ENCODE assay signal across 8 cellular contexts in genomic region chr2:45729753-45730512, GRCh38.
DNase-seq lines count a peak whose midpoint lies in the region; ATAC-seq and TF ChIP-seq lines count a peak whose summit lies in the region.

No MANE protein-coding gene starts in this region.

- DNase-seq in BE2C (no peak), GM19238 (ENCODE audit: insufficient read length, low spot score) (peak; percentile 25), RWPE2 (ENCODE audit: low spot score) (no peak), left colon (no peak), GOT3 (lab: John Stamatoyannopoulos, UW) (no peak), hepatocyte (ENCODE audit: low spot score) (no peak)
- DNase-seq in stimulated activated CD4-positive, alpha-beta T cell treated with anti-CD3 and anti-CD28 coated beads, Interleukin-4, amount 100 ng/mL, for 1 hour = no peak

- H3K36me3 ChIP-seq in BE2C (peaks cover 4% of the 10 kb centered on the region; the same call in 1 of the 2 replicates), RWPE2 (ENCODE audit: low read depth) (no peaks in the 10 kb centered on the region), hepatocyte (replicated peaks; ENCODE audit: insufficient read depth, low read depth) (no peaks in the 10 kb centered on the region)

- no peaks in the 10 kb centered on the region for H4K20me1 ChIP-seq in hepatocyte (ENCODE audit: insufficient read depth, poor library complexity, severe bottlenecking)

- peak; percentile 48 for TF ChIP-seq CTCF in BE2C (IDR thresholded peaks at IDR 0.05; ENCODE audit: low read depth, low read length)
- TF ChIP-seq CTCF in RWPE2 (IDR thresholded peaks at IDR 0.05; ENCODE audit: poor library complexity, severe bottlenecking) = peak; percentile 21
- TF ChIP-seq CTCF in hepatocyte (IDR thresholded peaks at IDR 0.05; ENCODE audit: poor library complexity) = no peak

- H3K4me1 ChIP-seq in BE2C (no peaks in the 10 kb centered on the region), RWPE2 (ENCODE audit: insufficient read depth, poor library complexity, severe bottlenecking) (no peaks in the 10 kb centered on the region), hepatocyte (ENCODE audit: insufficient read depth) (no peaks in the 10 kb centered on the region)

- no peaks in the 10 kb centered on the region for H3K27me3 ChIP-seq in BE2C
- H3K27me3 ChIP-seq in RWPE2 (ENCODE audit: insufficient read depth, poor library complexity, severe bottlenecking) = no peaks in the 10 kb centered on the region
- H3K27me3 ChIP-seq in hepatocyte = no peaks in the 10 kb centered on the region

- H3K27ac ChIP-seq in RWPE2 (ENCODE audit: poor library complexity, severe bottlenecking) (no peak overlapping the region), hepatocyte (no peak overlapping the region)

- no peak overlapping the region for H2AFZ ChIP-seq in hepatocyte

- ATAC-seq in HG03095 (IDR thresholded peaks at IDR 0.05; ENCODE audit: unreplicated experiment) (peak; percentile 51), RWPE2 (ENCODE audit: low read depth) (0 out of 3 replicates have a peak, but pooled peaks have one; percentile 23), left colon (peak; percentile 53)

- no peaks in the 10 kb centered on the region for H3K79me2 ChIP-seq in hepatocyte

- 97% methylated on average over 8 of the region's 8 CpGs for WGBS in hepatocyte (ENCODE audit: low lambda C conversion rate, missing lambda C conversion rate)

- no peaks in the 10 kb centered on the region; the same call in 1 of the 2 replicates for H3K9me3 ChIP-seq in BE2C
- no peaks in the 10 kb centered on the region for H3K9me3 ChIP-seq in RWPE2 (ENCODE audit: severe bottlenecking)
- no peaks in the 10 kb centered on the region for H3K9me3 ChIP-seq in hepatocyte (ENCODE audit: low read depth)

- H3K4me3 ChIP-seq in BE2C (ENCODE audit: low read depth, low read length) (no peak overlapping the region), RWPE2 (ENCODE audit: severe bottlenecking) (no peak overlapping the region), hepatocyte (no peak overlapping the region)

- H3K4me2 ChIP-seq in hepatocyte = no peak overlapping the region

- no peaks in the 10 kb centered on the region for H3K9me2 ChIP-seq in hepatocyte (replicated peaks; ENCODE audit: insufficient read depth)

- intact Hi-C loops in left colon (cut with DNase I, micrococcal nuclease) = no loop called here
